24 cellular contexts compared by ENCODE assay signal in genomic region chr13:27274631-27275030, GRCh38.
"Had no signal": no experiment of that assay in that cellular context is flagged by ENCODE, and none has a peak within 500 bp of the region (broad histone marks: within the 10 kb centered on the region; RNA-seq: fewer than 3 reads in every experiment).

No MANE protein-coding gene starts in this region.

- DNase-seq: activated T-cell treated with anti-CD3 and anti-CD28 coated beads, Interleukin-2, amount 50 U/mL, for 24 hours; adrenal gland; dorsolateral prefrontal cortex; gastrocnemius medialis; hippocampal formation; kidney glomerular epithelial cell; left ventricle myocardium superior; mammary epithelial cell; naive thymus-derived CD8-positive, alpha-beta T cell; retina; spleen; stimulated activated CD4-positive, alpha-beta T cell treated with anti-CD3 and anti-CD28 coated beads, Interleukin-4, amount 100 ng/mL, for 1 hour; stimulated activated naive CD4-positive, alpha-beta T cell; T-helper 9 cell; upper lobe of right lung had no signal

- H3K27ac Mint-ChIP-seq: activated naive CD8-positive, alpha-beta T cell; activated T-cell treated with anti-CD3 and anti-CD28 coated beads, Interleukin-2, amount 50 U/mL, for 24 hours; activated T-helper 17 cell treated with anti-CD3 and anti-CD28 coated beads, Interleukin-2, amount 50 U/mL, for 72 hours; mesothelial cell of epicardium; naive thymus-derived CD8-positive, alpha-beta T cell; progenitor cell of endocrine pancreas; WTC11 had no signal

- H3K36me3 Mint-ChIP-seq: activated naive CD8-positive, alpha-beta T cell; mesothelial cell of epicardium; WTC11 had no signal

- ATAC-seq: activated T-helper 17 cell treated with anti-CD3 and anti-CD28 coated beads, Interleukin-2, amount 50 U/mL, for 72 hours; gastrocnemius medialis; left ventricle myocardium superior; naive thymus-derived CD8-positive, alpha-beta T cell; upper lobe of right lung; WTC11 had no signal

- H3K4me3 ChIP-seq: adrenal gland, breast epithelium, dorsolateral prefrontal cortex, esophagus muscularis mucosa, gastrocnemius medialis, spleen, upper lobe of right lung had no signal

- H3K4me3 Mint-ChIP-seq: activated naive CD8-positive, alpha-beta T cell; activated T-cell treated with anti-CD3 and anti-CD28 coated beads, Interleukin-2, amount 50 U/mL, for 24 hours; activated T-helper 17 cell treated with anti-CD3 and anti-CD28 coated beads, Interleukin-2, amount 50 U/mL, for 72 hours; central memory CD8-positive, alpha-beta T cell; mesothelial cell of epicardium; naive thymus-derived CD8-positive, alpha-beta T cell; WTC11 had no signal

- H3K27me3 ChIP-seq: adrenal gland, breast epithelium, dorsolateral prefrontal cortex, gastrocnemius medialis, upper lobe of right lung had no signal

- H3K9me3 Mint-ChIP-seq: activated T-cell treated with anti-CD3 and anti-CD28 coated beads, Interleukin-2, amount 50 U/mL, for 24 hours; activated T-helper 17 cell treated with anti-CD3 and anti-CD28 coated beads, Interleukin-2, amount 50 U/mL, for 72 hours; central memory CD8-positive, alpha-beta T cell; mesothelial cell of epicardium; naive thymus-derived CD8-positive, alpha-beta T cell had no signal

- FAIRE-seq: colon had no signal

- H3K4me1 ChIP-seq: breast epithelium had no signal

- H3K9me3 ChIP-seq: adrenal gland, breast epithelium, esophagus muscularis mucosa, gastrocnemius medialis, spleen, upper lobe of right lung had no signal

- H3K36me3 ChIP-seq: adrenal gland, breast epithelium, esophagus muscularis mucosa, gastrocnemius medialis had no signal

- H3K27ac ChIP-seq: upper lobe of right lung had no signal
